Comparison of ENCODE assay signal across 14 cellular contexts in the genomic region with DNA sequence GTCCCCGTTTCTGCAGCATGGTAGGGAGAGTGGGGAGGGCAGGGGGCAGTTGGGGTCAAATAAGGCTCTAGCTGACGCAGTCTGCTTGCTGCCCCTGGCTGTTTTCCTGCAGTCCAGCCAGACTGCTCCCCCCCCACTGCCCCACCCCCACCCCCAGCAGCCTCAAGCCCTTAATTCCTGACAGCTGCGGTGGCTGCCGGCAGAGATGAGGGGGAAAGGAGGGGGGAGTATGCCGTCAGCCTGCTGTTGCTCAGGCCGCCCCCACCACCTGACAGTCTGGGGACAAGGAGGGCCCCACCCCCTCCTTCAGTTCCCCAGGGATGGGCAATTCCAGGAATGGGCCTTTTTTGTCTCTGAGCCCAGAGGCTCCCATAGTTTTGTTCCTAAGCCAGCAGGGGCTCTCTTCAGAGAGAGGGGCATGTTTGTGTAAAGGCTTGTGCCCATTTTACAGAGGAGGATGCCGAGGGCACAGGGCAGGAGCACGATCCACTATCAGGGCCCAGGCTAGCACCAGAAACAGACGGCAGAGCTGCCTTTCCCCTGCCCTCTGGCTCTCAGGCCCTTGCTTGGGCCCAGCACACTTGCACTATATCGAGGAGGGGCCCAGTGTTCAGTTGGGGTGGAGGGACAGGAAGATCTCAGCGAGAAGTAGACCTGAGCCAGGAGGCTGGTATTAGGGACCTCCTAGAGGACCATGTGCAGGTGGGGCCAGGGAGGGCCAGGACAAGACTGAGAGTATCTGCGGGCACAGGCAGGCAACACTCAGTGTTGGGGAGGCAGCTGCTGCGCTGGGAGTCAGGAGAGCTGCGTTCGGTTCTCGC. TPM values are rescaled to one million over a fixed set of nuclear protein-coding genes. Genes with fewer than 3 reads are reported as not detected.
DNase-seq lines count a peak whose midpoint lies in the region; ATAC-seq and TF ChIP-seq lines count a peak whose summit lies in the region.
"Had no signal": no experiment of that assay in that cellular context is flagged by ENCODE, and none has a peak within 500 bp of the region (broad histone marks: within the 10 kb centered on the region; RNA-seq: fewer than 3 reads in every experiment).

No MANE protein-coding gene starts in this region.

- peak overlapping the region in 1 of 2 experiments; percentile 55; a peak in 1 of 4 replicates for H3K27ac ChIP-seq in SK-N-SH (ENCODE audit: low read depth in 2 of 2, low read length in 1 of 2)
- H3K27ac ChIP-seq in neuronal stem cell (replicated peaks; ENCODE audit: low read length): no peak overlapping the region
- no peak overlapping the region for H3K27ac ChIP-seq in dorsolateral prefrontal cortex
- H3K27ac ChIP-seq in mesendoderm (ENCODE audit: low read depth, low read length): no peak overlapping the region
- H3K27ac ChIP-seq: right atrium auricular region had no signal

- CTCF ChIA-PET in SK-N-SH (lab: Yijun Ruan, JAX): interaction anchor here (1.4 to 22.5 kb wide), 10 partner anchors 13 to 275 kb away, joined by 4 to 795 read pairs (median 30); a partner anchor contains a TSS

- peaks cover 0 to 57% of the 10 kb centered on the region in 2 experiments; a peak in 2 of 4 replicates for H3K4me1 ChIP-seq in SK-N-SH (ENCODE audit: control insufficient read depth in 1 of 2, insufficient read depth in 2 of 2, low read depth in 1 of 2, low read length in 1 of 2)
- peaks cover 8 to 18% of the 10 kb centered on the region in 2 donors for H3K4me1 ChIP-seq in neuronal stem cell (ENCODE audit: control insufficient read depth in 2 of 2, insufficient read depth in 1 of 2, low read depth in 1 of 2, low read length in 2 of 2)
- H3K4me1 ChIP-seq in mesendoderm (ENCODE audit: control insufficient read depth, low read depth, low read length): no peaks in the 10 kb centered on the region

- no peak overlapping the region for H3K4me2 ChIP-seq in SK-N-SH
- H3K4me2 ChIP-seq in neuronal stem cell (ENCODE audit: insufficient read depth, low read length, poor library complexity, severe bottlenecking): peak overlapping the region; percentile 21
- no peak overlapping the region for H3K4me2 ChIP-seq in mesendoderm (ENCODE audit: low read length)

- H3K36me3 Mint-ChIP-seq in activated T-cell treated with anti-CD3 and anti-CD28 coated beads, Interleukin-2, amount 50 U/mL, for 4 hours (ENCODE audit: insufficient read depth): no peaks in the 10 kb centered on the region

- H4K5ac ChIP-seq in mesendoderm (ENCODE audit: low read length): no peak overlapping the region

- H3K56ac ChIP-seq in mesendoderm (ENCODE audit: low read length): no peak overlapping the region

- H3K18ac ChIP-seq in neuronal stem cell (ENCODE audit: low read length) (no peak overlapping the region), mesendoderm (ENCODE audit: low read length) (no peak overlapping the region)

- H3K9me3 ChIP-seq in SK-N-SH: no peaks in the 10 kb centered on the region
- H3K9me3 ChIP-seq in neuronal stem cell (replicated peaks in 1 of 2; ENCODE audit: control insufficient read depth in 2 of 2, insufficient read depth in 1 of 2, low read depth in 1 of 2, low read length in 2 of 2): no peaks in the 10 kb centered on the region
- H3K9me3 ChIP-seq: A549, right atrium auricular region had no signal

- H3K23ac ChIP-seq in neuronal stem cell (ENCODE audit: low read depth, low read length, poor library complexity): no peak overlapping the region
- H3K23ac ChIP-seq in mesendoderm (ENCODE audit: low read length): no peak overlapping the region

- POLR2A ChIA-PET in SK-N-SH (lab: Yijun Ruan, JAX): interaction anchor here (0.8 to 3.4 kb wide), 3 partner anchors 12 to 118 kb away, joined by 3 to 20 read pairs (median 3); no protein-coding TSS in a partner anchor

- WGBS in SK-N-SH (ENCODE audit: low lambda C conversion rate): 57% methylated on average over 15 of the region's 16 CpGs
- no CpG with 5 or more reads among the region's 16 CpGs for WGBS in neuronal stem cell (ENCODE audit: extremely low coverage in 2 of 2, insufficient read length in 2 of 2, insufficient replicate concordance in 1 of 2), 2 donors
- no CpG with 5 or more reads among the region's 16 CpGs for WGBS in mesendoderm (ENCODE audit: extremely low coverage, insufficient coverage, low lambda C conversion rate)

- H4K8ac ChIP-seq in neuronal stem cell (ENCODE audit: low read depth, low read length): no peak overlapping the region
- H4K8ac ChIP-seq in mesendoderm (ENCODE audit: low read depth, low read length): no peak overlapping the region

- H2BK120ac ChIP-seq in neuronal stem cell (ENCODE audit: low read depth, low read length) (no peak overlapping the region), mesendoderm (ENCODE audit: low read depth, low read length) (no peak overlapping the region)

- H3K4me3 ChIP-seq in SK-N-SH (ENCODE audit: low read depth in 2 of 2, low read length in 1 of 2) (no peak overlapping the region), neuronal stem cell (ENCODE audit: low read length in 2 of 2) (no peak overlapping the region), dorsolateral prefrontal cortex (no peak overlapping the region), mesendoderm (ENCODE audit: low read length) (no peak overlapping the region)

- peaks cover 14% of the 10 kb centered on the region for H3K27me3 Mint-ChIP-seq in activated T-cell treated with anti-CD3 and anti-CD28 coated beads, Interleukin-2, amount 50 U/mL, for 4 hours (ENCODE audit: low read depth)

- no peak for TF ChIP-seq EP300 in SK-N-SH (IDR thresholded peaks at IDR 0.05; ENCODE audit: borderline replicate concordance in 1 of 2, low read depth in 1 of 2, low read length in 1 of 2)

- TF ChIP-seq CTCF in SK-N-SH (IDR thresholded peaks at IDR 0.05) (no peak), dorsolateral prefrontal cortex (IDR thresholded peaks at IDR 0.05 in 54 of 56, conservative IDR thresholded peaks at IDR 0.05 in 2 of 56; ENCODE audit: low read depth in 1 of 56, partially characterized antibody in 56 of 56) (no peak)

- no peak overlapping the region for H3K14ac ChIP-seq in neuronal stem cell (ENCODE audit: low read length)

- no peak for ATAC-seq in SK-N-SH treated with all-trans-retinoic acid at 6 μM for 48 hours
- no peak for ATAC-seq in activated T-cell treated with anti-CD3 and anti-CD28 coated beads, Interleukin-2, amount 50 U/mL, for 4 hours

- H3K9ac ChIP-seq in SK-N-SH (no peak overlapping the region), neuronal stem cell (ENCODE audit: low read depth, low read length, poor library complexity) (no peak overlapping the region), mesendoderm (ENCODE audit: low read length) (no peak overlapping the region)

- no peak overlapping the region for H2BK5ac ChIP-seq in neuronal stem cell (ENCODE audit: low read length)
- no peak overlapping the region for H2BK5ac ChIP-seq in mesendoderm (ENCODE audit: low read length)

- H3K79me1 ChIP-seq in neuronal stem cell (ENCODE audit: low read depth, low read length) (no peaks in the 10 kb centered on the region), mesendoderm (ENCODE audit: low read length) (no peaks in the 10 kb centered on the region)

- no peak overlapping the region for H2BK12ac ChIP-seq in neuronal stem cell (ENCODE audit: low read length)

- peak overlapping the region; percentile 46 for H2AK5ac ChIP-seq in neuronal stem cell (ENCODE audit: low read depth, low read length)
- H2AK5ac ChIP-seq in mesendoderm (ENCODE audit: low read length): no peak overlapping the region

- H3K4me3 Mint-ChIP-seq in activated T-cell treated with anti-CD3 and anti-CD28 coated beads, Interleukin-2, amount 50 U/mL, for 4 hours: peak overlapping the region; percentile 84

- no peak overlapping the region for H2AFZ ChIP-seq in SK-N-SH (ENCODE audit: low read depth)
- no peak overlapping the region for H2AFZ ChIP-seq in neuronal stem cell (ENCODE audit: low read length)

- H3K9me3 Mint-ChIP-seq in activated T-cell treated with anti-CD3 and anti-CD28 coated beads, Interleukin-2, amount 50 U/mL, for 4 hours: no peaks in the 10 kb centered on the region
- H3K9me3 Mint-ChIP-seq: activated T-helper 1 cell treated with anti-CD3 and anti-CD28 coated beads, Interleukin-12 subunit alpha, Interleukin-12 subunit beta, Interleukin-2, Interleukin-4 antibody, amounts not matched to agents 30 ng/mL and 10 ng/mL and 1 ng/mL, durations not matched to agents 14 hours and 24 hours and 36 hours had no signal

- no peaks in the 10 kb centered on the region for H3K79me2 ChIP-seq in SK-N-SH (ENCODE audit: insufficient read depth)
- no peaks in the 10 kb centered on the region for H3K79me2 ChIP-seq in mesendoderm (ENCODE audit: control insufficient read depth, insufficient read depth, low read length)

- H3K9me2 ChIP-seq in SK-N-SH: no peaks in the 10 kb centered on the region

- H3K4ac ChIP-seq in neuronal stem cell (ENCODE audit: low read length) (no peak overlapping the region), mesendoderm (ENCODE audit: low read depth, low read length) (no peak overlapping the region)

- no peaks in the 10 kb centered on the region for H3K36me3 ChIP-seq in SK-N-SH (replicated peaks in 1 of 2; ENCODE audit: control insufficient read depth in 1 of 2, insufficient read depth in 2 of 2, low read length in 1 of 2)
- H3K36me3 ChIP-seq in neuronal stem cell (replicated peaks in 1 of 2; ENCODE audit: control insufficient read depth in 2 of 2, insufficient read depth in 2 of 2, low read length in 2 of 2): no peaks in the 10 kb centered on the region
- no peaks in the 10 kb centered on the region for H3K36me3 ChIP-seq in mesendoderm (ENCODE audit: control insufficient read depth, insufficient read depth, low read length)
- H3K36me3 ChIP-seq: right atrium auricular region had no signal

- DNase-seq in SK-N-SH (peak; percentile 78), LHCN-M2 (ENCODE audit: low read depth) (peak; percentile 45), neuronal stem cell (ENCODE audit: low spot score) (no peak), GM03348 (ENCODE audit: low spot score) (no peak), dorsolateral prefrontal cortex (no peak), mesendoderm (no peak)
- DNase-seq in activated T-cell treated with anti-CD3 and anti-CD28 coated beads, Interleukin-2, amount 50 U/mL, for 4 hours: no peak
- DNase-seq: cortex of kidney, IMR-90, mesenchymal stem cell had no signal

- no peak for TF ChIP-seq RAD21 in SK-N-SH (IDR thresholded peaks at IDR 0.05; ENCODE audit: low read length)

- peaks cover 46% of the 10 kb centered on the region for H3K27me3 ChIP-seq in SK-N-SH (ENCODE audit: insufficient read depth)
- H3K27me3 ChIP-seq in neuronal stem cell (ENCODE audit: control insufficient read depth in 3 of 3, insufficient read depth in 3 of 3, low read depth in 1 of 3, low read length in 3 of 3): peaks cover 34 to 97% (median 89%) of the 10 kb centered on the region in 3 experiments
- peaks cover 0 to 82% (median 46%) of the 10 kb centered on the region in 45 donors for H3K27me3 ChIP-seq in dorsolateral prefrontal cortex
- H3K27me3 ChIP-seq in mesendoderm (ENCODE audit: insufficient read depth, low read length, poor library complexity): peaks cover 72% of the 10 kb centered on the region

- H3K4me1 Mint-ChIP-seq in activated T-cell treated with anti-CD3 and anti-CD28 coated beads, Interleukin-2, amount 50 U/mL, for 4 hours (ENCODE audit: low read depth): peaks cover 42% of the 10 kb centered on the region

- H2BK15ac ChIP-seq in neuronal stem cell (ENCODE audit: low read length): no peak overlapping the region
- no peak overlapping the region for H2BK15ac ChIP-seq in mesendoderm (replicated peaks; ENCODE audit: low read depth)

- no peak overlapping the region for H4K91ac ChIP-seq in neuronal stem cell (ENCODE audit: low read depth, low read length, poor library complexity)

- intact Hi-C loops in dorsolateral prefrontal cortex (cut with DNase I): loop anchor here in 1 of 2 donors (5.0 kb wide), 1 partner anchor 113 kb away; a partner anchor contains a TSS

- H3F3A ChIP-seq in SK-N-SH (replicated peaks; ENCODE audit: insufficient read depth): peaks cover 3% of the 10 kb centered on the region

- H4K20me1 ChIP-seq in SK-N-SH (ENCODE audit: insufficient read depth): no peaks in the 10 kb centered on the region

RNA-seq across cellular contexts. Expression of a gene that starts 1.5 kb away (rescaled TPM):
- 0.02 TPM in 1 of 2 replicates, not detected in the other for polyA plus RNA-seq in SK-N-SH (2012; rRNA removed)
- 0.01 and 0.05 TPM in 2 replicates for polyA plus RNA-seq in SK-N-SH (2012; cell fraction: cytosol; rRNA removed)
- polyA plus RNA-seq in SK-N-SH (2012; cell fraction: nucleus; rRNA removed): 0.05 and 0.07 TPM in 2 replicates
- total RNA-seq in LHCN-M2 (2014; rRNA removed): 0.06 TPM in 1 of 2 replicates, not detected in the other
- polyA plus RNA-seq in LHCN-M2 (2012): not detected
- total RNA-seq in activated T-cell treated with anti-CD3 and anti-CD28 coated beads, Interleukin-2, amount 50 U/mL, for 4 hours: 1 to 10 TPM; 1.4 to 2.7 (median 2.3) TPM
- not detected for polyA plus RNA-seq in neuronal stem cell (2013, experiment 1 of 2)
- not detected for polyA plus RNA-seq in neuronal stem cell (2013, experiment 2 of 2)
- total RNA-seq in dorsolateral prefrontal cortex: 1 to 10 TPM in 70 of 120 experiments, under 1 TPM in 49, not detected in 1; 0.25 to 3.3 (median 1.1) TPM
- polyA plus RNA-seq in mesendoderm (2013, experiment 1 of 2): not detected
- polyA plus RNA-seq in mesendoderm (2013, experiment 2 of 2): not detected
- total RNA-seq: IMR-90 had no signal
- polyA plus RNA-seq: A549, IMR-90 had no signal

RNA-seq across cellular contexts. Expression of a gene that starts 19.5 kb away (rescaled TPM):
- 0.06 and 0.08 TPM in 2 replicates for polyA plus RNA-seq in SK-N-SH (2012; rRNA removed)
- polyA plus RNA-seq in SK-N-SH (2012; cell fraction: cytosol; rRNA removed): 0.05 and 0.13 TPM in 2 replicates
- 0.23 and 0.30 TPM in 2 replicates for polyA plus RNA-seq in SK-N-SH (2012; cell fraction: nucleus; rRNA removed)
- 0.23 TPM in 1 of 2 replicates, not detected in the other for total RNA-seq in LHCN-M2 (2014; rRNA removed)
- polyA plus RNA-seq in LHCN-M2 (2012): not detected
- total RNA-seq in activated T-cell treated with anti-CD3 and anti-CD28 coated beads, Interleukin-2, amount 50 U/mL, for 4 hours: under 1 TPM in 1 of 3 donors, not detected in 2; 0.11 TPM
- not detected for polyA plus RNA-seq in neuronal stem cell (2013, experiment 1 of 2)
- polyA plus RNA-seq in neuronal stem cell (2013, experiment 2 of 2): 0.03 TPM
- total RNA-seq in dorsolateral prefrontal cortex: 1 to 10 TPM in 58 of 120 experiments, under 1 TPM in 56, not detected in 6; 0.31 to 4.9 (median 1.0) TPM
- polyA plus RNA-seq in mesendoderm (2013, experiment 1 of 2): 0.03 TPM
- polyA plus RNA-seq in mesendoderm (2013, experiment 2 of 2): 0.03 TPM
- total RNA-seq: activated T-helper 1 cell treated with anti-CD3 and anti-CD28 coated beads, Interleukin-12 subunit alpha, Interleukin-12 subunit beta, Interleukin-2, Interleukin-4 antibody, amounts not matched to agents 30 ng/mL and 10 ng/mL and 1 ng/mL, durations not matched to agents 14 hours and 24 hours and 36 hours; IMR-90 had no signal
- polyA plus RNA-seq: IMR-90 had no signal

RNA-seq across cellular contexts. Expression of a gene that starts 47.5 kb away (rescaled TPM):
- polyA plus RNA-seq in SK-N-SH (2012; rRNA removed): not detected in 2 replicates
- polyA plus RNA-seq in SK-N-SH (2012; cell fraction: cytosol; rRNA removed): not detected in 2 replicates
- polyA plus RNA-seq in SK-N-SH (2012; cell fraction: nucleus; rRNA removed): not detected in 2 replicates
- total RNA-seq in LHCN-M2 (2014; rRNA removed): 0.46 TPM in 1 of 2 replicates, not detected in the other
- polyA plus RNA-seq in LHCN-M2 (2012): 0.35 TPM
- not detected for total RNA-seq in activated T-cell treated with anti-CD3 and anti-CD28 coated beads, Interleukin-2, amount 50 U/mL, for 4 hours
- polyA plus RNA-seq in neuronal stem cell (2013, experiment 1 of 2): not detected
- polyA plus RNA-seq in neuronal stem cell (2013, experiment 2 of 2): not detected
- under 1 TPM in 2 of 120 experiments, not detected in 118; 0.44 to 0.60 TPM for total RNA-seq in dorsolateral prefrontal cortex
- not detected for polyA plus RNA-seq in mesendoderm (2013, experiment 1 of 2)
- polyA plus RNA-seq in mesendoderm (2013, experiment 2 of 2): not detected
- total RNA-seq: activated T-helper 1 cell treated with anti-CD3 and anti-CD28 coated beads, Interleukin-12 subunit alpha, Interleukin-12 subunit beta, Interleukin-2, Interleukin-4 antibody, amounts not matched to agents 30 ng/mL and 10 ng/mL and 1 ng/mL, durations not matched to agents 14 hours and 24 hours and 36 hours; IMR-90 had no signal
- polyA plus RNA-seq: A549, IMR-90 had no signal

Comparison
In these comparisons a context has a peak if more than half of its experiments do, and no peak if none do; other contexts are left out.
1. DNase-seq: peak in SK-N-SH (single experiment) and LHCN-M2 (single experiment); none in activated T-cell treated with anti-CD3 and anti-CD28 coated beads, Interleukin-2, amount 50 U/mL, for 4 hours (single experiment), neuronal stem cell (single experiment), GM03348 (single experiment), dorsolateral prefrontal cortex (0 of 10) and mesendoderm (single experiment).